ENCODE assay signal across 27 cellular contexts in the genomic region with DNA sequence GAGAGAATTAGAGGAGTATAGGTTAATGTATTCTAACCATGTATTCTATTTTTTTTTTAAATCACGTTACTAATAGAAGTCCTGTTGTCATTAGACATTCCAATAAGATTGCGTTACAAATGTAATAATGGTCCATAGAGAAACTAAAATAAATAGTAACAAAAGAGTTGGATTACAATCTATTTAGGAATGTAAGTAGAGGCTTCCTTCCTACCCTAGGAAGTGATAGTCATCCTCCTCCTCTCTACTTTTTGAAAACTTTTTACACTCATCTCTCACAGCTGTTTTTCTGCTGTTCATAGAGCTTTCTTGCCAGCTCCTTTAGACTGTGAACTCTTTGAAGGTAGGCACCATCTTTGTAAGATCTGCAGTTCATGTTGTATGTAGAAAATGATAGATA. TPM values are rescaled to one million over a fixed set of nuclear protein-coding genes. Genes with fewer than 3 reads are reported as not detected.
DNase-seq lines count a peak whose midpoint lies in the region; ATAC-seq and TF ChIP-seq lines count a peak whose summit lies in the region.
"Had no signal": no experiment of that assay in that cellular context is flagged by ENCODE, and none has a peak within 500 bp of the region (broad histone marks: within the 10 kb centered on the region; RNA-seq: fewer than 3 reads in every experiment).

No MANE protein-coding gene starts in this region.

- H3K36me3 ChIP-seq in mammary epithelial cell (ENCODE audit: insufficient read depth, low read length), result no peaks in the 10 kb centered on the region
- H3K36me3 ChIP-seq: BLaER1 treated with 17β-estradiol and CSF1 and Interleukin-3, amounts not matched to agents 10 nM and 100 nM; HAP-1; thoracic aorta had no signal

- H3K4me3 ChIP-seq in mammary epithelial cell (replicated peaks in 1 of 3; ENCODE audit: insufficient read depth in 1 of 3, low read depth in 2 of 3, low read length in 3 of 3) (peak overlapping the region in 2 of 3 experiments; percentile 19 to 34), coronary artery (no peak overlapping the region)
- H3K4me3 ChIP-seq: BLaER1 treated with 17β-estradiol and CSF1 and Interleukin-3, amounts not matched to agents 10 nM and 100 nM; HAP-1; lung; thoracic aorta had no signal

- H3K27me3 ChIP-seq in mammary epithelial cell (ENCODE audit: insufficient read depth, low read length), result no peaks in the 10 kb centered on the region
- H3K27me3 ChIP-seq in foreskin keratinocyte, result no peaks in the 10 kb centered on the region
- H3K27me3 ChIP-seq: BLaER1 treated with 17β-estradiol and CSF1 and Interleukin-3, amounts not matched to agents 10 nM and 100 nM had no signal

- peaks cover 11% of the 10 kb centered on the region for H3K9me3 Mint-ChIP-seq in MCF 10A (ENCODE audit: unreplicated experiment)
- H3K9me3 Mint-ChIP-seq: activated T-cell treated with anti-CD3 and anti-CD28 coated beads, Interleukin-2, amount 50 U/mL, for 72 hours had no signal

- TF ChIP-seq CTCF in mammary epithelial cell (conservative IDR thresholded peaks at IDR 0.05 in 1 of 2, IDR thresholded peaks at IDR 0.05 in 1 of 2; ENCODE audit: extremely low read depth in 1 of 2, insufficient read depth in 1 of 2, low read depth in 1 of 2, low read length in 2 of 2) (no peak), MCF 10A (IDR thresholded peaks at IDR 0.05; ENCODE audit: unreplicated experiment) (no peak), foreskin keratinocyte (conservative IDR thresholded peaks at IDR 0.05) (no peak), coronary artery (IDR thresholded peaks at IDR 0.05) (no peak)

- H3K36me3 Mint-ChIP-seq in MCF 10A (ENCODE audit: insufficient read depth, unreplicated experiment), result no peaks in the 10 kb centered on the region

- no peak overlapping the region for H3K4me3 Mint-ChIP-seq in MCF 10A (ENCODE audit: unreplicated experiment)
- H3K4me3 Mint-ChIP-seq: activated CD4-positive, alpha-beta T cell treated with anti-CD3 and anti-CD28 coated beads for 36 hours; activated T-cell treated with anti-CD3 and anti-CD28 coated beads, Interleukin-2, amount 50 U/mL, for 72 hours had no signal

- DNase-seq in mammary epithelial cell (peak; percentile 58), MCF 10A (ENCODE audit: unreplicated experiment) (no peak), foreskin keratinocyte (peak in 1 of 2 donors; percentile 56), coronary artery (ENCODE audit: low spot score) (no peak), HT-29 (ENCODE audit: low spot score) (no peak), HPDE6-E6E7 (ENCODE audit: extremely low spot score) (no peak)
- DNase-seq: activated CD4-positive, alpha-beta T cell treated with anti-CD3 and anti-CD28 coated beads for 36 hours; activated naive CD4-positive, alpha-beta T cell treated with anti-CD3 and anti-CD28 coated beads, Interleukin-2, amount 50 U/mL, for 16 hours; activated T-cell treated with anti-CD3 and anti-CD28 coated beads, Interleukin-2, amount 50 U/mL, for 72 hours; aorta; cerebellar nuclear complex; DMS 273 treated with DMSO at 0.1 percent for 48 hours; GDM1; Kasumi-1; NCI-H1092; NCI-H2029; NCI-H748 treated with DMSO at 0.1 percent for 48 hours; stimulated activated CD4-positive, alpha-beta T cell treated with anti-CD3 and anti-CD28 coated beads, Interleukin-4, amount 100 ng/mL, for 24 hours; stimulated activated naive CD4-positive, alpha-beta T cell treated with Interleukin-2 at 50 U/mL for 16 hours had no signal

- intact Hi-C loops in mammary epithelial cell (cut with micrococcal nuclease) (no loop called here), MCF 10A (cut with micrococcal nuclease) (no loop called here)

- POLR2A ChIA-PET in MCF 10A (lab: Yijun Ruan, JAX), result no interaction called here

- peak overlapping the region; percentile 83 for H3K4me2 ChIP-seq in mammary epithelial cell (ENCODE audit: insufficient read depth, low read depth, low read length)
- H3K4me2 ChIP-seq: BLaER1 treated with 17β-estradiol and CSF1 and Interleukin-3, amounts not matched to agents 10 nM and 100 nM had no signal

- peaks cover 19% of the 10 kb centered on the region for H3K4me1 Mint-ChIP-seq in MCF 10A (ENCODE audit: insufficient read depth, unreplicated experiment)
- H3K4me1 Mint-ChIP-seq: activated CD4-positive, alpha-beta T cell treated with anti-CD3 and anti-CD28 coated beads for 36 hours had no signal

- H4K20me1 ChIP-seq in mammary epithelial cell (ENCODE audit: insufficient read depth, low read length), result no peaks in the 10 kb centered on the region
- H4K20me1 ChIP-seq: BLaER1 treated with 17β-estradiol and CSF1 and Interleukin-3, amounts not matched to agents 10 nM and 100 nM had no signal

- H3K27ac ChIP-seq in mammary epithelial cell (ENCODE audit: insufficient read depth, low read depth, low read length) (peak overlapping the region; percentile 96), foreskin keratinocyte (peak overlapping the region; percentile 59), coronary artery (no peak overlapping the region)
- H3K27ac ChIP-seq: 22Rv1; BLaER1 treated with 17β-estradiol and CSF1 and Interleukin-3, amounts not matched to agents 10 nM and 100 nM; thoracic aorta had no signal

- peak overlapping the region; percentile 53 for H2AFZ ChIP-seq in mammary epithelial cell (ENCODE audit: low read depth, low read length)

- dilution Hi-C loops in mammary epithelial cell (cut with HindIII; ENCODE audit: low sequenced_read_pairs), result no loop called here

- H3K27ac Mint-ChIP-seq in MCF 10A (ENCODE audit: low read depth, unreplicated experiment), result no peak overlapping the region
- H3K27ac Mint-ChIP-seq: activated CD4-positive, alpha-beta T cell treated with anti-CD3 and anti-CD28 coated beads for 36 hours; activated T-cell treated with anti-CD3 and anti-CD28 coated beads, Interleukin-2, amount 50 U/mL, for 72 hours had no signal

- H3K9me3 ChIP-seq in mammary epithelial cell (replicated peaks; ENCODE audit: insufficient read depth, low read length), result no peaks in the 10 kb centered on the region
- H3K9me3 ChIP-seq: BLaER1 treated with 17β-estradiol and CSF1 and Interleukin-3, amounts not matched to agents 10 nM and 100 nM; HAP-1; thoracic aorta had no signal

- BruUV-seq in mammary epithelial cell (replicated peaks; lab: Mats Ljungman, UMichigan), result no TSS peak
- BruUV-seq in MCF 10A (replicated peaks; lab: Mats Ljungman, UMichigan), result no TSS peak

- CTCF ChIA-PET in mammary epithelial cell (lab: Charles Lee; ENCODE audit: low non-redundant PET), result no interaction called here
- CTCF ChIA-PET in MCF 10A (lab: Yijun Ruan, JAX), result no interaction called here

- H3K79me2 ChIP-seq in mammary epithelial cell (ENCODE audit: insufficient read depth, low read length), result no peaks in the 10 kb centered on the region

- 19% methylated on average over 2 of the region's 2 CpGs for WGBS in mammary epithelial cell (ENCODE audit: low coverage, missing lambda C conversion rate)

- peaks cover 46% of the 10 kb centered on the region for H3K4me1 ChIP-seq in mammary epithelial cell (ENCODE audit: insufficient read depth, low read length)
- H3K4me1 ChIP-seq in foreskin keratinocyte, result peaks cover 10% of the 10 kb centered on the region
- H3K4me1 ChIP-seq: BLaER1 treated with 17β-estradiol and CSF1 and Interleukin-3, amounts not matched to agents 10 nM and 100 nM; HAP-1 had no signal

- peak overlapping the region; percentile 56 for H3K9ac ChIP-seq in mammary epithelial cell (ENCODE audit: insufficient read depth, low read length)
- H3K9ac ChIP-seq: BLaER1 treated with 17β-estradiol and CSF1 and Interleukin-3, amounts not matched to agents 10 nM and 100 nM had no signal

- H3K27me3 Mint-ChIP-seq in MCF 10A (ENCODE audit: insufficient read depth, unreplicated experiment), result no peaks in the 10 kb centered on the region
- H3K27me3 Mint-ChIP-seq: activated CD4-positive, alpha-beta T cell treated with anti-CD3 and anti-CD28 coated beads for 36 hours had no signal

- peak; percentile 32; the same call in 2 of the 3 replicates for ATAC-seq in SK-N-SH treated with all-trans-retinoic acid at 6 μM for 48 hours
- peak; percentile 42 for ATAC-seq in foreskin keratinocyte
- ATAC-seq in GM18909 (IDR thresholded peaks at IDR 0.05; ENCODE audit: poor library complexity, unreplicated experiment), result no peak
- ATAC-seq: activated CD4-positive, alpha-beta T cell treated with anti-CD3 and anti-CD28 coated beads for 36 hours; activated T-cell treated with anti-CD3 and anti-CD28 coated beads, Interleukin-2, amount 50 U/mL, for 72 hours; Right ventricle myocardium inferior had no signal

- in situ Hi-C loops in mammary epithelial cell (cut with MboI; ENCODE audit: low sequenced_read_pairs in 2 of 2), result no loop called here

TF ChIP-seq in SK-N-SH treated with all-trans-retinoic acid at 6 μM for 48 hours, 23 proteins besides CTCF, POLR2A, EP300 and RAD21 (continues in another document):
- no peak for TF ChIP-seq ZNF8 (CRISPR knock-in tag; IDR thresholded peaks at IDR 0.05)
- TF ChIP-seq ZFP3 (CRISPR knock-in tag; IDR thresholded peaks at IDR 0.05), result no peak
- no peak for TF ChIP-seq ISL1 (CRISPR knock-in tag; IDR thresholded peaks at IDR 0.05)
- no peak for TF ChIP-seq ZNF70 (CRISPR knock-in tag; IDR thresholded peaks at IDR 0.05)
- TF ChIP-seq ARNTL (CRISPR knock-in tag; IDR thresholded peaks at IDR 0.05; ENCODE audit: borderline replicate concordance, low read depth), result no peak
- no peak for TF ChIP-seq CSDC2 (CRISPR knock-in tag; IDR thresholded peaks at IDR 0.05)
- TF ChIP-seq, protein P1, sequence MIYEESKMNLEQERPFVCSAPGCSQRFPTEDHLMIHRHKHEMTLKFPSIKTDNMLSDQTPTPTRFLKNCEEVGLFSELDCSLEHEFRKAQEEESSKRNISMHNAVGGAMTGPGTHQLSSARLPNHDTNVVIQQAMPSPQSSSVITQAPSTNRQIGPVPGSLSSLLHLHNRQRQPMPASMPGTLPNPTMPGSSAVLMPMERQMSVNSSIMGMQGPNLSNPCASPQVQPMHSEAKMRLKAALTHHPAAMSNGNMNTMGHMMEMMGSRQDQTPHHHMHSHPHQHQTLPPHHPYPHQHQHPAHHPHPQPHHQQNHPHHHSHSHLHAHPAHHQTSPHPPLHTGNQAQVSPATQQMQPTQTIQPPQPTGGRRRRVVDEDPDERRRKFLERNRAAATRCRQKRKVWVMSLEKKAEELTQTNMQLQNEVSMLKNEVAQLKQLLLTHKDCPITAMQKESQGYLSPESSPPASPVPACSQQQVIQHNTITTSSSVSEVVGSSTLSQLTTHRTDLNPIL (CRISPR knock-in tag; IDR thresholded peaks at IDR 0.05; ENCODE audit: low read depth), result no peak

RNA-seq across cellular contexts. Expression of a gene that starts 23.6 kb away (rescaled TPM):
- 1 to 10 TPM in 1 of 2 donors, under 1 TPM in 1; 0.17 to 5.2 TPM for total RNA-seq in mammary epithelial cell
- polyA plus RNA-seq in mammary epithelial cell, result 3.9 TPM
- 10.2 TPM for polyA minus RNA-seq in mammary epithelial cell
- total RNA-seq in MCF 10A (2022), result not detected in 2 replicates
- total RNA-seq in foreskin keratinocyte, result 0.49 and 0.78 TPM in 2 replicates
- 0.10 and 0.21 TPM in 2 replicates for polyA plus RNA-seq in foreskin keratinocyte
- not detected in 2 replicates for total RNA-seq in HT-29 (2014; rRNA removed; shearing (Covaris generic))
- total RNA-seq: activated CD4-positive, alpha-beta T cell treated with anti-CD3 and anti-CD28 coated beads for 36 hours; activated T-cell treated with anti-CD3 and anti-CD28 coated beads, Interleukin-2, amount 50 U/mL, for 72 hours had no signal

Comparison
In these comparisons a context has a peak if more than half of its experiments do, and no peak if none do; other contexts are left out.
1. H3K27ac ChIP-seq: peak in mammary epithelial cell (single experiment) and foreskin keratinocyte (single experiment); none in coronary artery (0 of 2).